1 cellular context compared by ENCODE assay signal in genomic region chr7:37287093-37287492, GRCh38.
TF ChIP-seq lines count a peak whose summit lies in the region.

No MANE protein-coding gene starts in this region.

TF ChIP-seq in GM23338, 12 proteins besides CTCF, POLR2A, EP300 and RAD21 (continued from another document):
- TF ChIP-seq ZNF462 (CRISPR knock-in tag; IDR thresholded peaks at IDR 0.05), result no peak
- no peak for TF ChIP-seq ZNF114 (CRISPR knock-in tag; IDR thresholded peaks at IDR 0.05)
TF ChIP-seq in GM23338: peak in this region for 0.
